In genomic region chr6:151248295-151248694, GRCh38 we compare ENCODE assay signal across 1 cellular context.
TF ChIP-seq lines count a peak whose summit lies in the region.

No MANE protein-coding gene starts in this region.

TF ChIP-seq in GM23338, 12 proteins besides CTCF, POLR2A, EP300 and RAD21 (continued from another document):
- no peak for TF ChIP-seq REST (IDR thresholded peaks at IDR 0.05; ENCODE audit: unreplicated experiment)
- no peak for TF ChIP-seq ZNF462 (CRISPR knock-in tag; IDR thresholded peaks at IDR 0.05)
- no peak for TF ChIP-seq NANOG (IDR thresholded peaks at IDR 0.05; ENCODE audit: borderline replicate concordance)
